ENCODE assay signal across 1 cellular context in the genomic region with DNA sequence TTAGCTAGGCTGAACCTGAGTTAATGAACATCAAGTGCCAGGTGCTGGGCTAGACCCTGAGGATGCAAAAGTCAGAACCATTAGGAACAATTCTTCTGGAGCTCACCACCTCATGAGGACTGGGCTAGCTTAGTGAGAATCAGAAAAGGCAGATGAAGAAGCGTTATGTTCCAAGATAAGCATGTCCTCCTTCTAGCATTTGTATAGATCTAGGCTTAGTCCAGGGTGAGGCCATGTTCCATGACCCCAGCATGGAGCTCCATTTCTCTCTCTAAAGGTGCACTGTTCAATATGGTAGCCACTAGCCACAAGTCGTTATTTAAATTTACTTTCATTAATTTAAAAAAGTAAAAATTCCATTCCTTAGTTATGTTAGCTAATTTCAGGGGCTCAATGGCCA.
A peak's percentile ranks its signal among the peaks of the same experiment; 100 is the strongest.
TF ChIP-seq lines count a peak whose summit lies in the region.

No MANE protein-coding gene starts in this region.

TF ChIP-seq in K562, 482 proteins besides CTCF, POLR2A, EP300 and RAD21 (continued from another document and continues in another):
- TF ChIP-seq, protein P1, sequence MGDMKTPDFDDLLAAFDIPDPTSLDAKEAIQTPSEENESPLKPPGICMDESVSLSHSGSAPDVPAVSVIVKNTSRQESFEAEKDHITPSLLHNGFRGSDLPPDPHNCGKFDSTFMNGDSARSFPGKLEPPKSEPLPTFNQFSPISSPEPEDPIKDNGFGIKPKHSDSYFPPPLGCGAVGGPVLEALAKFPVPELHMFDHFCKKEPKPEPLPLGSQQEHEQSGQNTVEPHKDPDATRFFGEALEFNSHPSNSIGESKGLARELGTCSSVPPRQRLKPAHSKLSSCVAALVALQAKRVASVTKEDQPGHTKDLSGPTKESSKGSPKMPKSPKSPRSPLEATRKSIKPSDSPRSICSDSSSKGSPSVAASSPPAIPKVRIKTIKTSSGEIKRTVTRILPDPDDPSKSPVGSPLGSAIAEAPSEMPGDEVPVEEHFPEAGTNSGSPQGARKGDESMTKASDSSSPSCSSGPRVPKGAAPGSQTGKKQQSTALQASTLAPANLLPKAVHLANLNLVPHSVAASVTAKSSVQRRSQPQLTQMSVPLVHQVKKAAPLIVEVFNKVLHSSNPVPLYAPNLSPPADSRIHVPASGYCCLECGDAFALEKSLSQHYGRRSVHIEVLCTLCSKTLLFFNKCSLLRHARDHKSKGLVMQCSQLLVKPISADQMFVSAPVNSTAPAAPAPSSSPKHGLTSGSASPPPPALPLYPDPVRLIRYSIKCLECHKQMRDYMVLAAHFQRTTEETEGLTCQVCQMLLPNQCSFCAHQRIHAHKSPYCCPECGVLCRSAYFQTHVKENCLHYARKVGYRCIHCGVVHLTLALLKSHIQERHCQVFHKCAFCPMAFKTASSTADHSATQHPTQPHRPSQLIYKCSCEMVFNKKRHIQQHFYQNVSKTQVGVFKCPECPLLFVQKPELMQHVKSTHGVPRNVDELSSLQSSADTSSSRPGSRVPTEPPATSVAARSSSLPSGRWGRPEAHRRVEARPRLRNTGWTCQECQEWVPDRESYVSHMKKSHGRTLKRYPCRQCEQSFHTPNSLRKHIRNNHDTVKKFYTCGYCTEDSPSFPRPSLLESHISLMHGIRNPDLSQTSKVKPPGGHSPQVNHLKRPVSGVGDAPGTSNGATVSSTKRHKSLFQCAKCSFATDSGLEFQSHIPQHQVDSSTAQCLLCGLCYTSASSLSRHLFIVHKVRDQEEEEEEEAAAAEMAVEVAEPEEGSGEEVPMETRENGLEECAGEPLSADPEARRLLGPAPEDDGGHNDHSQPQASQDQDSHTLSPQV (IDR thresholded peaks at IDR 0.05), result peak; percentile 70
- TF ChIP-seq, protein P2, sequence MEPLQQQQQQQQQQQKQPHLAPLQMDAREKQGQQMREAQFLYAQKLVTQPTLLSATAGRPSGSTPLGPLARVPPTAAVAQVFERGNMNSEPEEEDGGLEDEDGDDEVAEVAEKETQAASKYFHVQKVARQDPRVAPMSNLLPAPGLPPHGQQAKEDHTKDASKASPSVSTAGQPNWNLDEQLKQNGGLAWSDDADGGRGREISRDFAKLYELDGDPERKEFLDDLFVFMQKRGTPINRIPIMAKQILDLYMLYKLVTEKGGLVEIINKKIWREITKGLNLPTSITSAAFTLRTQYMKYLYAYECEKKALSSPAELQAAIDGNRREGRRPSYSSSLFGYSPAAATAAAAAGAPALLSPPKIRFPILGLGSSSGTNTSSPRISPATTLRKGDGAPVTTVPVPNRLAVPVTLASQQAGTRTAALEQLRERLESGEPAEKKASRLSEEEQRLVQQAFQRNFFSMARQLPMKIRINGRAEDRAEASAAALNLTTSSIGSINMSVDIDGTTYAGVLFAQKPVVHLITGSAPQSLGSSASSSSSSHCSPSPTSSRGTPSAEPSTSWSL (CRISPR knock-in tag; IDR thresholded peaks at IDR 0.05; ENCODE audit: borderline replicate concordance), result no peak
- 0 out of 2 replicates have a peak, but pooled peaks have one; percentile 42 for TF ChIP-seq PTRF (tag; IDR thresholded peaks at IDR 0.05)
- TF ChIP-seq, protein P3, sequence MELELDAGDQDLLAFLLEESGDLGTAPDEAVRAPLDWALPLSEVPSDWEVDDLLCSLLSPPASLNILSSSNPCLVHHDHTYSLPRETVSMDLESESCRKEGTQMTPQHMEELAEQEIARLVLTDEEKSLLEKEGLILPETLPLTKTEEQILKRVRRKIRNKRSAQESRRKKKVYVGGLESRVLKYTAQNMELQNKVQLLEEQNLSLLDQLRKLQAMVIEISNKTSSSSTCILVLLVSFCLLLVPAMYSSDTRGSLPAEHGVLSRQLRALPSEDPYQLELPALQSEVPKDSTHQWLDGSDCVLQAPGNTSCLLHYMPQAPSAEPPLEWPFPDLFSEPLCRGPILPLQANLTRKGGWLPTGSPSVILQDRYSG (tag; conservative IDR thresholded peaks at IDR 0.05; ENCODE audit: low read depth), result 0 out of 2 replicates have a peak, but pooled peaks have one; percentile 65
- no peak for TF ChIP-seq PHF21A (IDR thresholded peaks at IDR 0.05; ENCODE audit: borderline replicate concordance, low read depth)
- no peak for TF ChIP-seq ZC3H4 (CRISPR knock-in tag; IDR thresholded peaks at IDR 0.05; ENCODE audit: borderline replicate concordance)
- TF ChIP-seq HSF4 (CRISPR knock-in tag; IDR thresholded peaks at IDR 0.05; ENCODE audit: borderline replicate concordance), result peak; percentile 73; the same call in 1 of the 2 replicates
- TF ChIP-seq, protein P4, sequence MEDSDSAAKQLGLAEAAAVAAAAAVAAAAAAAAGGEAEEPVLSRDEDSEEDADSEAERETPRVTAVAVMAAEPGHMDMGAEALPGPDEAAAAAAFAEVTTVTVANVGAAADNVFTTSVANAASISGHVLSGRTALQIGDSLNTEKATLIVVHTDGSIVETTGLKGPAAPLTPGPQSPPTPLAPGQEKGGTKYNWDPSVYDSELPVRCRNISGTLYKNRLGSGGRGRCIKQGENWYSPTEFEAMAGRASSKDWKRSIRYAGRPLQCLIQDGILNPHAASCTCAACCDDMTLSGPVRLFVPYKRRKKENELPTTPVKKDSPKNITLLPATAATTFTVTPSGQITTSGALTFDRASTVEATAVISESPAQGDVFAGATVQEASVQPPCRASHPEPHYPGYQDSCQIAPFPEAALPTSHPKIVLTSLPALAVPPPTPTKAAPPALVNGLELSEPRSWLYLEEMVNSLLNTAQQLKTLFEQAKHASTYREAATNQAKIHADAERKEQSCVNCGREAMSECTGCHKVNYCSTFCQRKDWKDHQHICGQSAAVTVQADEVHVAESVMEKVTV (CRISPR knock-in tag; IDR thresholded peaks at IDR 0.05), result no peak
- TF ChIP-seq NR4A1 (CRISPR knock-in tag; IDR thresholded peaks at IDR 0.05), result no peak
- TF ChIP-seq NR4A1 (tag; IDR thresholded peaks at IDR 0.05), result peak; percentile 62
- TF ChIP-seq ADNP (tag; IDR thresholded peaks at IDR 0.05), result no peak
- TF ChIP-seq, protein P5, sequence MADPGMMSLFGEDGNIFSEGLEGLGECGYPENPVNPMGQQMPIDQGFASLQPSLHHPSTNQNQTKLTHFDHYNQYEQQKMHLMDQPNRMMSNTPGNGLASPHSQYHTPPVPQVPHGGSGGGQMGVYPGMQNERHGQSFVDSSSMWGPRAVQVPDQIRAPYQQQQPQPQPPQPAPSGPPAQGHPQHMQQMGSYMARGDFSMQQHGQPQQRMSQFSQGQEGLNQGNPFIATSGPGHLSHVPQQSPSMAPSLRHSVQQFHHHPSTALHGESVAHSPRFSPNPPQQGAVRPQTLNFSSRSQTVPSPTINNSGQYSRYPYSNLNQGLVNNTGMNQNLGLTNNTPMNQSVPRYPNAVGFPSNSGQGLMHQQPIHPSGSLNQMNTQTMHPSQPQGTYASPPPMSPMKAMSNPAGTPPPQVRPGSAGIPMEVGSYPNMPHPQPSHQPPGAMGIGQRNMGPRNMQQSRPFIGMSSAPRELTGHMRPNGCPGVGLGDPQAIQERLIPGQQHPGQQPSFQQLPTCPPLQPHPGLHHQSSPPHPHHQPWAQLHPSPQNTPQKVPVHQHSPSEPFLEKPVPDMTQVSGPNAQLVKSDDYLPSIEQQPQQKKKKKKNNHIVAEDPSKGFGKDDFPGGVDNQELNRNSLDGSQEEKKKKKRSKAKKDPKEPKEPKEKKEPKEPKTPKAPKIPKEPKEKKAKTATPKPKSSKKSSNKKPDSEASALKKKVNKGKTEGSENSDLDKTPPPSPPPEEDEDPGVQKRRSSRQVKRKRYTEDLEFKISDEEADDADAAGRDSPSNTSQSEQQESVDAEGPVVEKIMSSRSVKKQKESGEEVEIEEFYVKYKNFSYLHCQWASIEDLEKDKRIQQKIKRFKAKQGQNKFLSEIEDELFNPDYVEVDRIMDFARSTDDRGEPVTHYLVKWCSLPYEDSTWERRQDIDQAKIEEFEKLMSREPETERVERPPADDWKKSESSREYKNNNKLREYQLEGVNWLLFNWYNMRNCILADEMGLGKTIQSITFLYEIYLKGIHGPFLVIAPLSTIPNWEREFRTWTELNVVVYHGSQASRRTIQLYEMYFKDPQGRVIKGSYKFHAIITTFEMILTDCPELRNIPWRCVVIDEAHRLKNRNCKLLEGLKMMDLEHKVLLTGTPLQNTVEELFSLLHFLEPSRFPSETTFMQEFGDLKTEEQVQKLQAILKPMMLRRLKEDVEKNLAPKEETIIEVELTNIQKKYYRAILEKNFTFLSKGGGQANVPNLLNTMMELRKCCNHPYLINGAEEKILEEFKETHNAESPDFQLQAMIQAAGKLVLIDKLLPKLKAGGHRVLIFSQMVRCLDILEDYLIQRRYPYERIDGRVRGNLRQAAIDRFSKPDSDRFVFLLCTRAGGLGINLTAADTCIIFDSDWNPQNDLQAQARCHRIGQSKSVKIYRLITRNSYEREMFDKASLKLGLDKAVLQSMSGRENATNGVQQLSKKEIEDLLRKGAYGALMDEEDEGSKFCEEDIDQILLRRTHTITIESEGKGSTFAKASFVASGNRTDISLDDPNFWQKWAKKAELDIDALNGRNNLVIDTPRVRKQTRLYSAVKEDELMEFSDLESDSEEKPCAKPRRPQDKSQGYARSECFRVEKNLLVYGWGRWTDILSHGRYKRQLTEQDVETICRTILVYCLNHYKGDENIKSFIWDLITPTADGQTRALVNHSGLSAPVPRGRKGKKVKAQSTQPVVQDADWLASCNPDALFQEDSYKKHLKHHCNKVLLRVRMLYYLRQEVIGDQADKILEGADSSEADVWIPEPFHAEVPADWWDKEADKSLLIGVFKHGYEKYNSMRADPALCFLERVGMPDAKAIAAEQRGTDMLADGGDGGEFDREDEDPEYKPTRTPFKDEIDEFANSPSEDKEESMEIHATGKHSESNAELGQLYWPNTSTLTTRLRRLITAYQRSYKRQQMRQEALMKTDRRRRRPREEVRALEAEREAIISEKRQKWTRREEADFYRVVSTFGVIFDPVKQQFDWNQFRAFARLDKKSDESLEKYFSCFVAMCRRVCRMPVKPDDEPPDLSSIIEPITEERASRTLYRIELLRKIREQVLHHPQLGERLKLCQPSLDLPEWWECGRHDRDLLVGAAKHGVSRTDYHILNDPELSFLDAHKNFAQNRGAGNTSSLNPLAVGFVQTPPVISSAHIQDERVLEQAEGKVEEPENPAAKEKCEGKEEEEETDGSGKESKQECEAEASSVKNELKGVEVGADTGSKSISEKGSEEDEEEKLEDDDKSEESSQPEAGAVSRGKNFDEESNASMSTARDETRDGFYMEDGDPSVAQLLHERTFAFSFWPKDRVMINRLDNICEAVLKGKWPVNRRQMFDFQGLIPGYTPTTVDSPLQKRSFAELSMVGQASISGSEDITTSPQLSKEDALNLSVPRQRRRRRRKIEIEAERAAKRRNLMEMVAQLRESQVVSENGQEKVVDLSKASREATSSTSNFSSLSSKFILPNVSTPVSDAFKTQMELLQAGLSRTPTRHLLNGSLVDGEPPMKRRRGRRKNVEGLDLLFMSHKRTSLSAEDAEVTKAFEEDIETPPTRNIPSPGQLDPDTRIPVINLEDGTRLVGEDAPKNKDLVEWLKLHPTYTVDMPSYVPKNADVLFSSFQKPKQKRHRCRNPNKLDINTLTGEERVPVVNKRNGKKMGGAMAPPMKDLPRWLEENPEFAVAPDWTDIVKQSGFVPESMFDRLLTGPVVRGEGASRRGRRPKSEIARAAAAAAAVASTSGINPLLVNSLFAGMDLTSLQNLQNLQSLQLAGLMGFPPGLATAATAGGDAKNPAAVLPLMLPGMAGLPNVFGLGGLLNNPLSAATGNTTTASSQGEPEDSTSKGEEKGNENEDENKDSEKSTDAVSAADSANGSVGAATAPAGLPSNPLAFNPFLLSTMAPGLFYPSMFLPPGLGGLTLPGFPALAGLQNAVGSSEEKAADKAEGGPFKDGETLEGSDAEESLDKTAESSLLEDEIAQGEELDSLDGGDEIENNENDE (IDR thresholded peaks at IDR 0.05; ENCODE audit: low read depth, low read length), result no peak
- TF ChIP-seq PCBP2 (IDR thresholded peaks at IDR 0.05; ENCODE audit: low read depth, low read length, poor library complexity, severe bottlenecking), result no peak
- no peak for TF ChIP-seq CXXC5 (CRISPR knock-in tag; IDR thresholded peaks at IDR 0.05)
- TF ChIP-seq, protein P6, sequence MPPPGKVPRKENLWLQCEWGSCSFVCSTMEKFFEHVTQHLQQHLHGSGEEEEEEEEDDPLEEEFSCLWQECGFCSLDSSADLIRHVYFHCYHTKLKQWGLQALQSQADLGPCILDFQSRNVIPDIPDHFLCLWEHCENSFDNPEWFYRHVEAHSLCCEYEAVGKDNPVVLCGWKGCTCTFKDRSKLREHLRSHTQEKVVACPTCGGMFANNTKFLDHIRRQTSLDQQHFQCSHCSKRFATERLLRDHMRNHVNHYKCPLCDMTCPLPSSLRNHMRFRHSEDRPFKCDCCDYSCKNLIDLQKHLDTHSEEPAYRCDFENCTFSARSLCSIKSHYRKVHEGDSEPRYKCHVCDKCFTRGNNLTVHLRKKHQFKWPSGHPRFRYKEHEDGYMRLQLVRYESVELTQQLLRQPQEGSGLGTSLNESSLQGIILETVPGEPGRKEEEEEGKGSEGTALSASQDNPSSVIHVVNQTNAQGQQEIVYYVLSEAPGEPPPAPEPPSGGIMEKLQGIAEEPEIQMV (tag; conservative IDR thresholded peaks at IDR 0.05; ENCODE audit: low read depth), result 0 out of 2 replicates have a peak, but pooled peaks have one; percentile 10
- no peak for TF ChIP-seq CHD4 (IDR thresholded peaks at IDR 0.05; ENCODE audit: insufficient read depth, insufficient replicate concordance, low read depth, low read length, poor library complexity, severe bottlenecking)
- TF ChIP-seq, protein P7, sequence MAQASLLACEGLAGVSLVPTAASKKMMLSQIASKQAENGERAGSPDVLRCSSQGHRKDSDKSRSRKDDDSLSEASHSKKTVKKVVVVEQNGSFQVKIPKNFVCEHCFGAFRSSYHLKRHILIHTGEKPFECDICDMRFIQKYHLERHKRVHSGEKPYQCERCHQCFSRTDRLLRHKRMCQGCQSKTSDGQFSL (CRISPR knock-in tag; IDR thresholded peaks at IDR 0.05), result no peak
- TF ChIP-seq, protein P7 (tag; IDR thresholded peaks at IDR 0.05), result peak in 1 of 2 experiments; percentile 62; a peak in 1 of 4 replicates
- no peak for TF ChIP-seq GABPB1 (CRISPR knock-in tag; IDR thresholded peaks at IDR 0.05)
- TF ChIP-seq U2AF2 (optimal IDR thresholded peaks at IDR 0.05; ENCODE audit: low read depth, low read length), result no peak
- TF ChIP-seq ZNF57 (CRISPR knock-in tag; IDR thresholded peaks at IDR 0.05), result no peak
- no peak for TF ChIP-seq RBM15 (IDR thresholded peaks at IDR 0.05; ENCODE audit: insufficient read depth, low read length)
- TF ChIP-seq DMBX1 (CRISPR knock-in tag; IDR thresholded peaks at IDR 0.05; ENCODE audit: borderline replicate concordance), result 0 out of 2 replicates have a peak, but pooled peaks have one; percentile 12
- TF ChIP-seq CTBP1 (IDR thresholded peaks at IDR 0.05; ENCODE audit: borderline replicate concordance), result no peak
- TF ChIP-seq NBN (IDR thresholded peaks at IDR 0.05; ENCODE audit: low read depth), result no peak
- TF ChIP-seq CREBBP (IDR thresholded peaks at IDR 0.05; ENCODE audit: low read depth, low read length), result no peak
- TF ChIP-seq SPI1 (IDR thresholded peaks at IDR 0.05; ENCODE audit: borderline replicate concordance, low read depth, low read length), result no peak
- TF ChIP-seq TAL1 (IDR thresholded peaks at IDR 0.05), result no peak
- TF ChIP-seq, protein P8, sequence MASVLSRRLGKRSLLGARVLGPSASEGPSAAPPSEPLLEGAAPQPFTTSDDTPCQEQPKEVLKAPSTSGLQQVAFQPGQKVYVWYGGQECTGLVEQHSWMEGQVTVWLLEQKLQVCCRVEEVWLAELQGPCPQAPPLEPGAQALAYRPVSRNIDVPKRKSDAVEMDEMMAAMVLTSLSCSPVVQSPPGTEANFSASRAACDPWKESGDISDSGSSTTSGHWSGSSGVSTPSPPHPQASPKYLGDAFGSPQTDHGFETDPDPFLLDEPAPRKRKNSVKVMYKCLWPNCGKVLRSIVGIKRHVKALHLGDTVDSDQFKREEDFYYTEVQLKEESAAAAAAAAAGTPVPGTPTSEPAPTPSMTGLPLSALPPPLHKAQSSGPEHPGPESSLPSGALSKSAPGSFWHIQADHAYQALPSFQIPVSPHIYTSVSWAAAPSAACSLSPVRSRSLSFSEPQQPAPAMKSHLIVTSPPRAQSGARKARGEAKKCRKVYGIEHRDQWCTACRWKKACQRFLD (CRISPR knock-in tag; IDR thresholded peaks at IDR 0.05), result no peak
- no peak for TF ChIP-seq ZNF324 (CRISPR knock-in tag; IDR thresholded peaks at IDR 0.05)
- TF ChIP-seq NFXL1 (CRISPR knock-in tag; IDR thresholded peaks at IDR 0.05), result no peak
